Comparison of ENCODE assay signal across 12 cellular contexts in genomic region chr12:7512528-7512927, GRCh38. TPM values are rescaled to one million over a fixed set of nuclear protein-coding genes. Genes with fewer than 3 reads are reported as not detected.
DNase-seq lines count a peak whose midpoint lies in the region; ATAC-seq and TF ChIP-seq lines count a peak whose summit lies in the region.
"Had no signal": no experiment of that assay in that cellular context is flagged by ENCODE, and none has a peak within 500 bp of the region (broad histone marks: within the 10 kb centered on the region; RNA-seq: fewer than 3 reads in every experiment).

No MANE protein-coding gene starts in this region.

- no peak overlapping the region for H3K4me3 Mint-ChIP-seq in chondrocyte (ENCODE audit: unreplicated experiment)
- H3K4me3 Mint-ChIP-seq in naive thymus-derived CD4-positive, alpha-beta T cell, result no peak overlapping the region
- no peak overlapping the region for H3K4me3 Mint-ChIP-seq in effector memory CD8-positive, alpha-beta T cell
- no peak overlapping the region for H3K4me3 Mint-ChIP-seq in CD4-positive, alpha-beta T cell
- H3K4me3 Mint-ChIP-seq: activated naive CD8-positive, alpha-beta T cell treated with anti-CD3 and anti-CD28 coated beads, Interleukin-2, amount 10 ng/mL, durations not matched to agents 7 days and 5 days had no signal

- H3K4me1 Mint-ChIP-seq in chondrocyte (ENCODE audit: low read depth), result peaks cover 3% of the 10 kb centered on the region
- H3K4me1 Mint-ChIP-seq in naive thymus-derived CD4-positive, alpha-beta T cell, result no peaks in the 10 kb centered on the region
- H3K4me1 Mint-ChIP-seq in effector memory CD8-positive, alpha-beta T cell (ENCODE audit: low read depth in 2 of 2), result no peaks in the 10 kb centered on the region
- H3K4me1 Mint-ChIP-seq in CD4-positive, alpha-beta T cell (ENCODE audit: low read depth), result no peaks in the 10 kb centered on the region
- H3K4me1 Mint-ChIP-seq: activated naive CD8-positive, alpha-beta T cell treated with anti-CD3 and anti-CD28 coated beads, Interleukin-2, amount 10 ng/mL, durations not matched to agents 7 days and 5 days had no signal

- TF ChIP-seq CTCF in chondrocyte (IDR thresholded peaks at IDR 0.05), result no peak
- no peak for TF ChIP-seq CTCF in CD4-positive, alpha-beta T cell (IDR thresholded peaks at IDR 0.05)

- ATAC-seq in naive thymus-derived CD4-positive, alpha-beta T cell, result peak; percentile 55
- ATAC-seq in effector memory CD8-positive, alpha-beta T cell (replicated peaks), result no peak
- ATAC-seq in CD4-positive, alpha-beta T cell (ENCODE audit: poor library complexity), result no peak

- no peak overlapping the region for H3K27ac ChIP-seq in naive thymus-derived CD4-positive, alpha-beta T cell (ENCODE audit: low read depth, low read length)
- H3K27ac ChIP-seq in CD4-positive, alpha-beta T cell (ENCODE audit: low read depth, low read length), result no peak overlapping the region

- no peak overlapping the region for H3K4me3 ChIP-seq in naive thymus-derived CD4-positive, alpha-beta T cell (ENCODE audit: low read length)
- H3K4me3 ChIP-seq: heart right ventricle had no signal

- no peaks in the 10 kb centered on the region for H3K4me1 ChIP-seq in naive thymus-derived CD4-positive, alpha-beta T cell (ENCODE audit: control insufficient read depth in 2 of 2, insufficient read depth in 2 of 2, low read length in 2 of 2)

- peak overlapping the region; percentile 50 for H3K27ac Mint-ChIP-seq in chondrocyte (ENCODE audit: unreplicated experiment)
- no peak overlapping the region for H3K27ac Mint-ChIP-seq in naive thymus-derived CD4-positive, alpha-beta T cell
- no peak overlapping the region for H3K27ac Mint-ChIP-seq in effector memory CD8-positive, alpha-beta T cell
- H3K27ac Mint-ChIP-seq in CD4-positive, alpha-beta T cell, result no peak overlapping the region
- H3K27ac Mint-ChIP-seq: activated naive CD8-positive, alpha-beta T cell treated with anti-CD3 and anti-CD28 coated beads, Interleukin-2, amount 10 ng/mL, durations not matched to agents 7 days and 5 days had no signal

- H3K36me3 Mint-ChIP-seq in chondrocyte (ENCODE audit: low read depth), result no peaks in the 10 kb centered on the region
- peaks cover 0 to 4% (median 0%) of the 10 kb centered on the region in 5 donors for H3K36me3 Mint-ChIP-seq in naive thymus-derived CD4-positive, alpha-beta T cell
- H3K36me3 Mint-ChIP-seq in effector memory CD8-positive, alpha-beta T cell (ENCODE audit: insufficient read depth), result no peaks in the 10 kb centered on the region
- H3K36me3 Mint-ChIP-seq in CD4-positive, alpha-beta T cell (ENCODE audit: low read depth), result no peaks in the 10 kb centered on the region
- H3K36me3 Mint-ChIP-seq: activated naive CD8-positive, alpha-beta T cell treated with anti-CD3 and anti-CD28 coated beads, Interleukin-2, amount 10 ng/mL, durations not matched to agents 7 days and 5 days had no signal

- CTCF ChIA-PET in naive thymus-derived CD4-positive, alpha-beta T cell (lab: Charles Lee), result interaction anchor here (0.6 kb wide), 1 partner anchor 359 kb away, joined by 3 read pairs; no protein-coding TSS in a partner anchor
- CTCF ChIA-PET in CD4-positive, alpha-beta T cell (lab: Charles Lee), result no interaction called here

- no peaks in the 10 kb centered on the region for H3K27me3 ChIP-seq in naive thymus-derived CD4-positive, alpha-beta T cell (ENCODE audit: control insufficient read depth in 2 of 2, insufficient read depth in 2 of 2, low read length in 2 of 2)
- peaks cover 8% of the 10 kb centered on the region for H3K27me3 ChIP-seq in CD4-positive, alpha-beta T cell (ENCODE audit: control insufficient read depth, insufficient read depth, low read length)
- H3K27me3 ChIP-seq: heart right ventricle had no signal

- POLR2A ChIA-PET in naive thymus-derived CD4-positive, alpha-beta T cell (lab: Charles Lee), result no interaction called here
- POLR2A ChIA-PET in CD4-positive, alpha-beta T cell (lab: Charles Lee), result no interaction called here

- H3K27me3 Mint-ChIP-seq in chondrocyte (ENCODE audit: low read depth), result peaks cover 8% of the 10 kb centered on the region
- peaks cover 8 to 46% (median 20%) of the 10 kb centered on the region in 5 donors for H3K27me3 Mint-ChIP-seq in naive thymus-derived CD4-positive, alpha-beta T cell
- H3K27me3 Mint-ChIP-seq in effector memory CD8-positive, alpha-beta T cell, result peaks cover 56 to 68% of the 10 kb centered on the region in 2 donors
- H3K27me3 Mint-ChIP-seq in CD4-positive, alpha-beta T cell, result peaks cover 7% of the 10 kb centered on the region

- no peaks in the 10 kb centered on the region for H3K9me3 ChIP-seq in naive thymus-derived CD4-positive, alpha-beta T cell (ENCODE audit: control insufficient read depth in 2 of 3, low read length in 3 of 3)
- H3K9me3 ChIP-seq in CD4-positive, alpha-beta T cell (ENCODE audit: control insufficient read depth, low read length), result no peaks in the 10 kb centered on the region
- H3K9me3 ChIP-seq: heart right ventricle had no signal

- intact Hi-C loops in naive thymus-derived CD4-positive, alpha-beta T cell (cut with micrococcal nuclease), result no loop called here
- intact Hi-C loops in CD4-positive, alpha-beta T cell (cut with DNase I, micrococcal nuclease), result no loop called here

- no peaks in the 10 kb centered on the region for H3K36me3 ChIP-seq in naive thymus-derived CD4-positive, alpha-beta T cell (ENCODE audit: control insufficient read depth in 2 of 3, insufficient read depth in 3 of 3, low read length in 3 of 3)
- H3K36me3 ChIP-seq: heart right ventricle had no signal

- H3K9me3 Mint-ChIP-seq in chondrocyte (ENCODE audit: low read depth), result peaks cover 9% of the 10 kb centered on the region
- peaks cover 0 to 16% (median 5%) of the 10 kb centered on the region in 11 donors for H3K9me3 Mint-ChIP-seq in naive thymus-derived CD4-positive, alpha-beta T cell
- no peaks in the 10 kb centered on the region for H3K9me3 Mint-ChIP-seq in effector memory CD8-positive, alpha-beta T cell
- peaks cover 2% of the 10 kb centered on the region for H3K9me3 Mint-ChIP-seq in CD4-positive, alpha-beta T cell

- DNase-seq in EH (ENCODE audit: low read depth) (peak; percentile 98), NCI-H226 (peak; percentile 58), chondrocyte (ENCODE audit: low spot score) (no peak), HPDE6-E6E7 (ENCODE audit: extremely low spot score) (no peak), DMS53 treated with DMSO at 0.1 percent for 48 hours (lab: John Stamatoyannopoulos, UW; ENCODE audit: unreplicated experiment) (no peak)
- no peak for DNase-seq in naive thymus-derived CD4-positive, alpha-beta T cell
- DNase-seq in effector memory CD8-positive, alpha-beta T cell, result no peak
- no peak for DNase-seq in CD4-positive, alpha-beta T cell
- DNase-seq: activated naive CD8-positive, alpha-beta T cell treated with anti-CD3 and anti-CD28 coated beads, Interleukin-2, amount 10 ng/mL, durations not matched to agents 7 days and 5 days; heart right ventricle; NCI-H526; occipital lobe had no signal

RNA-seq across cellular contexts. Expression of gene CD163, which starts 9.0 kb away (rescaled TPM):
- total RNA-seq in chondrocyte, result 0.05 TPM in 1 of 3 replicates, not detected in the others
- 10 to 100 TPM in 3 of 5 experiments, 1 to 10 TPM in 1, not detected in 1; 4.6 to 35.0 (median 11.5) TPM for total RNA-seq in naive thymus-derived CD4-positive, alpha-beta T cell
- under 1 TPM in 1 of 2 donors, not detected in 1; 0.05 TPM for polyA plus RNA-seq in naive thymus-derived CD4-positive, alpha-beta T cell
- 1 to 10 TPM; 1.1 TPM for total RNA-seq in CD4-positive, alpha-beta T cell

Comparison
In these comparisons a context has a peak if more than half of its experiments do, and no peak if none do; other contexts are left out.
1. DNase-seq: peak in EH (single experiment) and NCI-H226 (single experiment); none in chondrocyte (single experiment), naive thymus-derived CD4-positive, alpha-beta T cell (0 of 9), HPDE6-E6E7 (single experiment), effector memory CD8-positive, alpha-beta T cell (0 of 3), DMS53 treated with DMSO at 0.1 percent for 48 hours (single experiment) and CD4-positive, alpha-beta T cell (0 of 10).